Comparison of ENCODE assay signal across 10 cellular contexts in the genomic region with DNA sequence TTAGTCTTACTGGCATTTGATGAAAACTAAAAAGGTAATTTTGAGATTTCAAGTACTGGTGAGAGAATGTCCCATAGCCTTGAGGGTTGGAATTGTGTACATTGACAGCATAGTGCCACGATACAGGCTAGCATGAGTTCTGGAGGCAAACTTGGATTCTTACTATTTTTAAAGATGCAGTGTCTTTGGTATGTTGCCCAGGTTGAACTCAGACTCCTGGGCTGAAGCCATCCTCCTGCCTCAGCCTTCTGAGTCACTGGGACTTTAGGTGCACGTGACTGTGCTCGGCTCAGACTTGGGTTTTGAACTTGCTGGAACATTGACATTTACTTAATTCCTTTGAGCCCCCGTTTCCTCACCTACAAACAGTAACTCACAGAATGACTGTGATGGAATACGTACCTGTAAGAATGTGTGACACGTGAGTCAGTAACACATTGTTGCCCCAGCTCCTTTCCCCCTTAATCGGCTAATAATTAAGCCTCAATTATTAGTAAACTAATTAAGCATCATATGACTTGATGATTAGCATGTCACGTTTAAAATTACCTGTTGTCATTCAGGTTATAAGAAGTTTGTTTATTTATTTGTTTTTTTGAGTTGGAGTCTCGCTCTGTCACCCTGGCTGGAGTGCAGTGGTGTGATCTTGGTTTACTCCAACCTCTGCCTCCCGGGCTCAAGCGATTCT. TPM values are rescaled to one million over a fixed set of nuclear protein-coding genes. Genes with fewer than 3 reads are reported as not detected.
DNase-seq lines count a peak whose midpoint lies in the region; ATAC-seq, FAIRE-seq and TF ChIP-seq lines count a peak whose summit lies in the region.
"Had no signal": no experiment of that assay in that cellular context is flagged by ENCODE, and none has a peak within 500 bp of the region (broad histone marks: within the 10 kb centered on the region; RNA-seq: fewer than 3 reads in every experiment).

No MANE protein-coding gene starts in this region.

- H3K27ac Mint-ChIP-seq in activated naive CD4-positive, alpha-beta T cell treated with anti-CD3 and anti-CD28 coated beads for 36 hours, result peak overlapping the region; percentile 75
- no peak overlapping the region for H3K27ac Mint-ChIP-seq in activated naive CD4-positive, alpha-beta T cell treated with anti-CD3 and anti-CD28 coated beads, Interleukin-2, amount 10 ng/mL, durations not matched to agents 7 days and 5 days
- H3K27ac Mint-ChIP-seq in type B pancreatic cell, result no peak overlapping the region

- FAIRE-seq in urothelium cell line (lab: Jason Lieb, UNC), result no peak

- peak; percentile 68 for DNase-seq in activated naive CD4-positive, alpha-beta T cell treated with anti-CD3 and anti-CD28 coated beads for 36 hours
- DNase-seq in activated naive CD4-positive, alpha-beta T cell treated with anti-CD3 and anti-CD28 coated beads, Interleukin-2, amount 10 ng/mL, durations not matched to agents 7 days and 5 days, result no peak
- DNase-seq in astrocyte of the cerebellum (ENCODE audit: low read depth), result peak; percentile 77
- peak; percentile 54 for DNase-seq in kidney glomerular epithelial cell (lab: John Stamatoyannopoulos, UW)
- DNase-seq in urothelium cell line (ENCODE audit: low spot score), result peak; percentile 40
- DNase-seq in type B pancreatic cell (ENCODE audit: extremely low spot score, unreplicated experiment), result no peak
- DNase-seq in NCI-H2081 treated with DMSO at 0.1 percent for 48 hours (lab: John Stamatoyannopoulos, UW), result no peak
- DNase-seq: glutamatergic neuron, Karpas-422 had no signal

- H3K4me3 ChIP-seq in astrocyte of the cerebellum (ENCODE audit: low read depth, low read length), result no peak overlapping the region

- no peak for TF ChIP-seq CTCF in astrocyte of the cerebellum (IDR thresholded peaks at IDR 0.05; ENCODE audit: low read depth, low read length, missing control alignments)
- TF ChIP-seq CTCF in type B pancreatic cell (conservative IDR thresholded peaks at IDR 0.05), result no peak

- H3K27me3 Mint-ChIP-seq in activated naive CD4-positive, alpha-beta T cell treated with anti-CD3 and anti-CD28 coated beads for 36 hours (ENCODE audit: low read depth), result no peaks in the 10 kb centered on the region
- no peaks in the 10 kb centered on the region for H3K27me3 Mint-ChIP-seq in activated naive CD4-positive, alpha-beta T cell treated with anti-CD3 and anti-CD28 coated beads, Interleukin-2, amount 10 ng/mL, durations not matched to agents 7 days and 5 days
- no peaks in the 10 kb centered on the region for H3K27me3 Mint-ChIP-seq in type B pancreatic cell

- in situ Hi-C loops in astrocyte of the cerebellum (cut with HindIII; ENCODE audit: low sequenced_read_pairs), result no loop called here

- intact Hi-C loops in activated naive CD4-positive, alpha-beta T cell treated with anti-CD3 and anti-CD28 coated beads for 36 hours (cut with micrococcal nuclease), result loop anchor here (10.0 kb wide), 1 partner anchor 393 kb away; no protein-coding TSS in a partner anchor

- H3K36me3 Mint-ChIP-seq in activated naive CD4-positive, alpha-beta T cell treated with anti-CD3 and anti-CD28 coated beads for 36 hours (ENCODE audit: low read depth), result peaks cover 2% of the 10 kb centered on the region
- H3K36me3 Mint-ChIP-seq in activated naive CD4-positive, alpha-beta T cell treated with anti-CD3 and anti-CD28 coated beads, Interleukin-2, amount 10 ng/mL, durations not matched to agents 7 days and 5 days, result peaks cover 5% of the 10 kb centered on the region
- peaks cover 15% of the 10 kb centered on the region for H3K36me3 Mint-ChIP-seq in type B pancreatic cell

- CTCF ChIA-PET in activated naive CD4-positive, alpha-beta T cell treated with anti-CD3 and anti-CD28 coated beads for 36 hours (lab: Charles Lee), result interaction anchor here (0.6 to 2.1 kb wide), 2 partner anchors 9 to 21 kb away, joined by 3 to 8 read pairs; no protein-coding TSS in a partner anchor
- CTCF ChIA-PET in activated naive CD4-positive, alpha-beta T cell treated with anti-CD3 and anti-CD28 coated beads, Interleukin-2, amount 10 ng/mL, durations not matched to agents 7 days and 5 days (lab: Charles Lee), result no interaction called here

- peaks cover 78% of the 10 kb centered on the region for H3K4me1 Mint-ChIP-seq in activated naive CD4-positive, alpha-beta T cell treated with anti-CD3 and anti-CD28 coated beads for 36 hours (ENCODE audit: low read depth)
- peaks cover 37% of the 10 kb centered on the region for H3K4me1 Mint-ChIP-seq in activated naive CD4-positive, alpha-beta T cell treated with anti-CD3 and anti-CD28 coated beads, Interleukin-2, amount 10 ng/mL, durations not matched to agents 7 days and 5 days
- H3K4me1 Mint-ChIP-seq in type B pancreatic cell (ENCODE audit: unreplicated experiment), result peaks cover 23% of the 10 kb centered on the region

- no peaks in the 10 kb centered on the region for H3K9me3 Mint-ChIP-seq in activated naive CD4-positive, alpha-beta T cell treated with anti-CD3 and anti-CD28 coated beads for 36 hours
- H3K9me3 Mint-ChIP-seq in activated naive CD4-positive, alpha-beta T cell treated with anti-CD3 and anti-CD28 coated beads, Interleukin-2, amount 10 ng/mL, durations not matched to agents 7 days and 5 days, result no peaks in the 10 kb centered on the region
- no peaks in the 10 kb centered on the region for H3K9me3 Mint-ChIP-seq in type B pancreatic cell

- no peak for ATAC-seq in GM21367 (IDR thresholded peaks at IDR 0.05; ENCODE audit: unreplicated experiment)

- H3K4me3 Mint-ChIP-seq in activated naive CD4-positive, alpha-beta T cell treated with anti-CD3 and anti-CD28 coated beads for 36 hours, result no peak overlapping the region
- no peak overlapping the region for H3K4me3 Mint-ChIP-seq in activated naive CD4-positive, alpha-beta T cell treated with anti-CD3 and anti-CD28 coated beads, Interleukin-2, amount 10 ng/mL, durations not matched to agents 7 days and 5 days
- H3K4me3 Mint-ChIP-seq in type B pancreatic cell, result no peak overlapping the region

RNA-seq across cellular contexts. Expression of a gene that starts 10.6 kb away (rescaled TPM):
- total RNA-seq in activated naive CD4-positive, alpha-beta T cell treated with anti-CD3 and anti-CD28 coated beads for 36 hours, result 10 to 100 TPM; 69.0 to 72.1 TPM
- total RNA-seq in type B pancreatic cell (ENCODE audit: low replicate concordance), result 97.2 and 107 TPM in 2 replicates

Comparison
In these comparisons a context has a peak if more than half of its experiments do, and no peak if none do; other contexts are left out.
1. DNase-seq: peak in activated naive CD4-positive, alpha-beta T cell treated with anti-CD3 and anti-CD28 coated beads for 36 hours (single experiment), astrocyte of the cerebellum (single experiment), kidney glomerular epithelial cell (single experiment) and urothelium cell line (single experiment); none in activated naive CD4-positive, alpha-beta T cell treated with anti-CD3 and anti-CD28 coated beads, Interleukin-2, amount 10 ng/mL, durations not matched to agents 7 days and 5 days (single experiment), type B pancreatic cell (single experiment) and NCI-H2081 treated with DMSO at 0.1 percent for 48 hours (single experiment).